ENCODE assay signal across 8 cellular contexts in genomic region chr12:97148941-97149559, GRCh38.
DNase-seq lines count a peak whose midpoint lies in the region; ATAC-seq and TF ChIP-seq lines count a peak whose summit lies in the region.

No MANE protein-coding gene starts in this region.

- H3K9me3 ChIP-seq in esophagus squamous epithelium (no peaks in the 10 kb centered on the region), aorta (ENCODE audit: control insufficient read depth, low read length) (no peaks in the 10 kb centered on the region)

- no peaks in the 10 kb centered on the region for H3K9me3 Mint-ChIP-seq in neural crest cell

- H3K36me3 ChIP-seq in esophagus squamous epithelium, result no peaks in the 10 kb centered on the region
- H3K36me3 ChIP-seq in aorta (ENCODE audit: control insufficient read depth in 1 of 2, insufficient read depth in 2 of 2, low read length in 1 of 2), result no peaks in the 10 kb centered on the region

- H3K36me3 Mint-ChIP-seq in neural crest cell (ENCODE audit: low read depth), result no peaks in the 10 kb centered on the region

- H3K4me3 Mint-ChIP-seq in neural crest cell, result no peak overlapping the region

- DNase-seq in AML-193 (lab: John Stamatoyannopoulos, UW) (peak; percentile 38 to 62), NCI-H460 (ENCODE audit: extremely low read depth, low read depth) (peak; percentile 39), esophagus squamous epithelium (lab: John Stamatoyannopoulos, UW) (no peak), neural crest cell (ENCODE audit: low read depth, low spot score) (peak; percentile 70), aorta (peak in 1 of 2 donors; percentile 52)
- DNase-seq in activated CD4-positive, alpha-beta T cell treated with anti-CD3 and anti-CD28 coated beads, Interleukin-2, amount 50 U/mL, for 1 hour, result peak; percentile 25

- WGBS in esophagus squamous epithelium, 2 donors, result 59 to 61% methylated on average over 9 of the region's 9 CpGs
- WGBS in aorta, 2 donors, result 55 to 63% methylated on average over 9 of the region's 9 CpGs

- H3K27me3 Mint-ChIP-seq in neural crest cell (ENCODE audit: low read depth), result no peaks in the 10 kb centered on the region

- H3K27ac ChIP-seq in esophagus squamous epithelium, result no peak overlapping the region
- no peak overlapping the region for H3K27ac ChIP-seq in aorta (ENCODE audit: low read depth in 1 of 2, low read length in 2 of 2)

- ATAC-seq in GM18909 (IDR thresholded peaks at IDR 0.05; ENCODE audit: poor library complexity, unreplicated experiment) (peak; percentile 100), HG03066 (IDR thresholded peaks at IDR 0.05; ENCODE audit: low read depth, unreplicated experiment) (peak; percentile 98), aorta (ENCODE audit: low FRiP score) (peak; percentile 83)

- H3K27me3 ChIP-seq in esophagus squamous epithelium (no peaks in the 10 kb centered on the region), aorta (ENCODE audit: control insufficient read depth in 1 of 2, insufficient read depth in 2 of 2, low read length in 1 of 2) (no peaks in the 10 kb centered on the region)

- H3K4me1 ChIP-seq in esophagus squamous epithelium (no peaks in the 10 kb centered on the region), aorta (ENCODE audit: control insufficient read depth in 1 of 2, insufficient read depth in 2 of 2, low read length in 2 of 2) (no peaks in the 10 kb centered on the region)

- intact Hi-C loops in esophagus squamous epithelium (cut with DNase I) (no loop called here), aorta (cut with DNase I) (no loop called here)

- no peak for TF ChIP-seq POLR2A in esophagus squamous epithelium (IDR thresholded peaks at IDR 0.05)

- H3K4me3 ChIP-seq in esophagus squamous epithelium, result no peak overlapping the region
- no peak overlapping the region for H3K4me3 ChIP-seq in aorta (ENCODE audit: low read length in 2 of 2)

- peaks cover 18% of the 10 kb centered on the region for H3K4me1 Mint-ChIP-seq in neural crest cell

- no peak overlapping the region for H3K27ac Mint-ChIP-seq in neural crest cell (ENCODE audit: unreplicated experiment)

- TF ChIP-seq CTCF in esophagus squamous epithelium (IDR thresholded peaks at IDR 0.05) (peak in 5 of 6 experiments; percentile 37 to 63 (median 52)), neural crest cell (conservative IDR thresholded peaks at IDR 0.05) (peak; percentile 82)
